Comparison of ENCODE assay signal across 20 cellular contexts in genomic region chr16:23223368-23223767, GRCh38. TPM values are rescaled to one million over a fixed set of nuclear protein-coding genes. Genes with fewer than 3 reads are reported as not detected.
DNase-seq lines count a peak whose midpoint lies in the region; ATAC-seq, FAIRE-seq and TF ChIP-seq lines count a peak whose summit lies in the region.
"Had no signal": no experiment of that assay in that cellular context is flagged by ENCODE, and none has a peak within 500 bp of the region (broad histone marks: within the 10 kb centered on the region; RNA-seq: fewer than 3 reads in every experiment).

No MANE protein-coding gene starts in this region.

- H2BK15ac ChIP-seq in IMR-90 (ENCODE audit: low read depth, low read length): no peak overlapping the region
- H2BK15ac ChIP-seq in H1 (ENCODE audit: low read length): no peak overlapping the region

- TF ChIP-seq POLR2A in IMR-90 (IDR thresholded peaks at IDR 0.05; ENCODE audit: low read depth, low read length): no peak
- TF ChIP-seq POLR2A in H1 (IDR thresholded peaks at IDR 0.05; ENCODE audit: control extremely low read depth in 1 of 2, low read depth in 2 of 2, low read length in 2 of 2): no peak

- no peaks in the 10 kb centered on the region for H3K4me1 ChIP-seq in IMR-90 (ENCODE audit: control insufficient read depth, insufficient read depth, low read length)
- H3K4me1 ChIP-seq in H1 (replicated peaks in 1 of 4; ENCODE audit: control insufficient read depth in 3 of 4, insufficient read depth in 4 of 4, low read length in 3 of 4): peaks cover 0 to 10% (median 8%) of the 10 kb centered on the region in 4 experiments; a peak in 5 of 7 replicates
- H3K4me1 ChIP-seq: BE2C had no signal

- no peaks in the 10 kb centered on the region for H3K27me3 ChIP-seq in IMR-90 (ENCODE audit: control insufficient read depth, insufficient read depth, low read length)
- H3K27me3 ChIP-seq in H1 (replicated peaks in 1 of 4; ENCODE audit: control insufficient read depth in 3 of 4, extremely low read depth in 1 of 4, insufficient read depth in 3 of 4, low read length in 3 of 4): no peaks in the 10 kb centered on the region
- H3K27me3 ChIP-seq: BE2C had no signal

- H3K14ac ChIP-seq in IMR-90 (replicated peaks; ENCODE audit: low read depth, low read length) (no peak overlapping the region), H1 (ENCODE audit: insufficient read length) (no peak overlapping the region)

- H3K27ac ChIP-seq in IMR-90 (ENCODE audit: insufficient read depth, low read length) (no peak overlapping the region), H1 (ENCODE audit: low read depth, low read length) (no peak overlapping the region)

- DNase-seq in IMR-90 (no peak), NCI-H2171 (lab: John Stamatoyannopoulos, UW) (peak; percentile 90), H1 (ENCODE audit: low read depth in 1 of 2, low spot score in 2 of 2) (no peak), iPS-NIHi11 (ENCODE audit: low spot score) (no peak), mesenteric fat pad (ENCODE audit: low spot score) (no peak)
- DNase-seq: BE2C; CD8-positive, alpha-beta memory T cell; DND-41; H7; HFFc6; NCI-H1048; NCI-H1436; NCI-H187; NCI-H774; T-helper 2 cell had no signal

- BruUV-seq in IMR-90 (replicated peaks; lab: Mats Ljungman, UMichigan): no TSS peak

- dilution Hi-C loops in IMR-90 (cut with HindIII; ENCODE audit: low sequenced_read_pairs, unreplicated experiment): no loop called here

- H2BK12ac ChIP-seq in H1 (ENCODE audit: low read depth, low read length): peak overlapping the region; percentile 94

- intact Hi-C loops in IMR-90 (cut with micrococcal nuclease): no loop called here

- H3K9me3 ChIP-seq in IMR-90 (ENCODE audit: control insufficient read depth, insufficient read depth, low read length) (no peaks in the 10 kb centered on the region), H1 (ENCODE audit: insufficient read depth in 2 of 2, low read depth in 1 of 2, low read length in 1 of 2) (no peaks in the 10 kb centered on the region)
- H3K9me3 ChIP-seq: BE2C had no signal

- WGBS in IMR-90 (ENCODE audit: extremely low coverage in 2 of 2, insufficient read length in 1 of 2), 2 experiments: no CpG with 5 or more reads among the region's 8 CpGs
- WGBS in H1 (ENCODE audit: extremely low coverage in 1 of 2, insufficient coverage in 1 of 2, insufficient read length in 1 of 2, insufficient replicate concordance in 2 of 2, low coverage in 1 of 2, low lambda C conversion rate in 2 of 2, missing lambda C conversion rate in 1 of 2), 2 experiments: 72% methylated on average over 8 of the region's 8 CpGs; no CpG with 5 or more reads in 1 of the 2 experiments

- in situ Hi-C loops in IMR-90 (cut with MboI; ENCODE audit: low sequenced_read_pairs): no loop called here

- no peak overlapping the region for H3K4me3 ChIP-seq in IMR-90 (ENCODE audit: insufficient read depth, low read depth, low read length)
- no peak overlapping the region for H3K4me3 ChIP-seq in H1 (ENCODE audit: extremely low read depth in 1 of 4, insufficient read depth in 2 of 4, low read depth in 3 of 4, low read length in 4 of 4)

- ATAC-seq in IMR-90 (ENCODE audit: low read depth): no peak
- no peak for ATAC-seq in HG03139 (IDR thresholded peaks at IDR 0.05; ENCODE audit: unreplicated experiment)
- ATAC-seq in GM21723 (IDR thresholded peaks at IDR 0.05; ENCODE audit: unreplicated experiment): no peak
- ATAC-seq: SK-N-SH treated with all-trans-retinoic acid at 6 μM for 48 hours had no signal

- H4K20me1 ChIP-seq in IMR-90 (ENCODE audit: insufficient read depth, low read length) (no peaks in the 10 kb centered on the region), H1 (replicated peaks in 1 of 2; ENCODE audit: control insufficient read depth in 1 of 2, insufficient read depth in 2 of 2, low read length in 2 of 2) (peaks cover 0 to 3% of the 10 kb centered on the region in 2 experiments)

- no peak for TF ChIP-seq EP300 in H1 (IDR thresholded peaks at IDR 0.05; ENCODE audit: borderline replicate concordance in 1 of 2, low read depth in 2 of 2, low read length in 2 of 2)

- H3K9ac ChIP-seq in IMR-90 (ENCODE audit: low read depth, low read length) (no peak overlapping the region), H1 (replicated peaks in 1 of 4; ENCODE audit: extremely low read depth in 1 of 4, low read depth in 3 of 4, low read length in 3 of 4) (no peak overlapping the region)

- no peak for TF ChIP-seq RAD21 in IMR-90 (IDR thresholded peaks at IDR 0.05; ENCODE audit: low read length)
- TF ChIP-seq RAD21 in H1 (IDR thresholded peaks at IDR 0.05 in 1 of 2, conservative IDR thresholded peaks at IDR 0.05 in 1 of 2; ENCODE audit: low read depth in 2 of 2, low read length in 2 of 2): no peak

- peaks cover 8% of the 10 kb centered on the region; the same call in 1 of the 2 replicates for H3K23me2 ChIP-seq in H1 (ENCODE audit: low read depth, low read length)

- TF ChIP-seq CTCF in IMR-90 (conservative IDR thresholded peaks at IDR 0.05; ENCODE audit: low read depth, low read length): no peak
- TF ChIP-seq CTCF in H1 (IDR thresholded peaks at IDR 0.05; ENCODE audit: control extremely low read depth in 1 of 3, insufficient read depth in 1 of 3, low read depth in 1 of 3, low read length in 3 of 3): no peak

- H3K18ac ChIP-seq in IMR-90 (ENCODE audit: low read depth, low read length) (no peak overlapping the region), H1 (ENCODE audit: extremely low read depth, low read length) (peak overlapping the region; percentile 13)

- H3K4ac ChIP-seq in IMR-90 (ENCODE audit: low read depth, low read length) (no peak overlapping the region), H1 (replicated peaks; ENCODE audit: insufficient read length, low read depth, low read length) (no peak overlapping the region)

- H4K5ac ChIP-seq in IMR-90 (ENCODE audit: low read depth, low read length): no peak overlapping the region
- peak overlapping the region; percentile 34 for H4K5ac ChIP-seq in H1 (ENCODE audit: insufficient read length, low read depth, low read length)

- H2AK5ac ChIP-seq in IMR-90 (ENCODE audit: low read depth, low read length) (no peak overlapping the region), H1 (ENCODE audit: low read depth, low read length) (no peak overlapping the region)

- H3K9me1 ChIP-seq in IMR-90 (ENCODE audit: insufficient read depth, low read length): no peaks in the 10 kb centered on the region

- no peak for FAIRE-seq in H1 (lab: Jason Lieb, UNC)
- FAIRE-seq: GM12892 had no signal

- H4K8ac ChIP-seq in IMR-90 (ENCODE audit: low read depth in 2 of 2, low read length in 2 of 2): no peak overlapping the region
- peak overlapping the region; percentile 45; the same call in 1 of the 2 replicates for H4K8ac ChIP-seq in H1 (ENCODE audit: extremely low read depth, insufficient read depth, low read length)

- H3K56ac ChIP-seq in IMR-90 (ENCODE audit: extremely low read depth, insufficient read depth, low read length): no peak overlapping the region
- H3K56ac ChIP-seq in H1 (replicated peaks; ENCODE audit: insufficient read length, low read depth, low read length): no peak overlapping the region

- no peaks in the 10 kb centered on the region for H3K36me3 ChIP-seq in IMR-90 (ENCODE audit: control insufficient read depth, insufficient read depth, low read length)
- H3K36me3 ChIP-seq in H1 (ENCODE audit: control insufficient read depth in 2 of 4, insufficient read depth in 4 of 4, low read length in 3 of 4): no peaks in the 10 kb centered on the region
- H3K36me3 ChIP-seq: BE2C had no signal

- no peak overlapping the region for H2BK20ac ChIP-seq in IMR-90 (ENCODE audit: low read depth, low read length)
- peak overlapping the region; percentile 86; the same call in 1 of the 2 replicates for H2BK20ac ChIP-seq in H1 (ENCODE audit: low read length)

- H2AFZ ChIP-seq in IMR-90 (replicated peaks; ENCODE audit: low read length, poor library complexity) (no peak overlapping the region), H1 (ENCODE audit: low read length) (no peak overlapping the region)

- H2BK5ac ChIP-seq in IMR-90 (ENCODE audit: low read depth, low read length, poor library complexity, severe bottlenecking) (no peak overlapping the region), H1 (ENCODE audit: low read depth, low read length) (peak overlapping the region; percentile 85)

- H3K79me1 ChIP-seq in IMR-90 (ENCODE audit: low read depth in 1 of 2, low read length in 2 of 2) (no peaks in the 10 kb centered on the region), H1 (ENCODE audit: low read depth, low read length) (no peaks in the 10 kb centered on the region)

- POLR2A ChIA-PET in IMR-90 (lab: Charles Lee; ENCODE audit: unreplicated experiment) (no interaction called here), H1 (lab: Charles Lee; ENCODE audit: partially characterized antibody) (no interaction called here)

- H4K91ac ChIP-seq in IMR-90 (ENCODE audit: insufficient read depth, low read depth, low read length) (no peak overlapping the region), H1 (replicated peaks; ENCODE audit: insufficient read length, low read length) (peak overlapping the region; percentile 78)

- H3K79me2 ChIP-seq in H1 (ENCODE audit: control insufficient read depth in 1 of 2, insufficient read depth in 2 of 2, low read length in 2 of 2): no peaks in the 10 kb centered on the region

- H3K4me2 ChIP-seq in IMR-90 (ENCODE audit: low read depth, low read length) (no peak overlapping the region), H1 (ENCODE audit: insufficient read depth in 1 of 2, low read depth in 2 of 2, low read length in 2 of 2) (peak overlapping the region in 1 of 2 experiments; percentile 14; a peak in 1 of 4 replicates)

- H3K23ac ChIP-seq in IMR-90 (ENCODE audit: low read depth, low read length) (no peak overlapping the region), H1 (ENCODE audit: insufficient read length) (no peak overlapping the region)

- H2BK120ac ChIP-seq in IMR-90 (ENCODE audit: low read depth, low read length) (no peak overlapping the region), H1 (replicated peaks; ENCODE audit: low read depth, low read length) (no peak overlapping the region)

- peak overlapping the region; percentile 34 for H2AK9ac ChIP-seq in IMR-90 (replicated peaks; ENCODE audit: low read depth, low read length, poor library complexity)

- CTCF ChIA-PET in IMR-90 (lab: Yijun Ruan, JAX) (no interaction called here), H1 (lab: Charles Lee; ENCODE audit: partially characterized antibody) (interaction anchor here (1.1 to 2.5 kb wide), 5 partner anchors 10 to 42 kb away, joined by 3 to 13 read pairs (median 6); no protein-coding TSS in a partner anchor)

RNA-seq across cellular contexts. Expression of gene SCNN1G, which starts 40.8 kb away (rescaled TPM):
- total RNA-seq in IMR-90 (2012; rRNA removed) (not detected in 2 replicates), mesenteric fat pad (not detected)
- polyA plus RNA-seq in IMR-90 (2012; rRNA removed) (not detected in 2 replicates), H1 (2011; rRNA removed) (0.73 and 1.9 TPM in 2 replicates)
- not detected in 2 replicates for polyA plus RNA-seq in IMR-90 (2012; cell fraction: cytosol; rRNA removed)
- not detected in 2 replicates for polyA plus RNA-seq in IMR-90 (2012; cell fraction: nucleus; rRNA removed; ENCODE audit: low replicate concordance)
- 0.99 and 1.1 TPM in 2 replicates for total RNA-seq in H1 (2021; fragmentation: NEBNext Ultra II Directional; extraction: Animal tissue kit (Norgen Biotek cat#: 25700))
- 1.0 TPM for polyA plus RNA-seq in H1 (2011; cell fraction: cytosol; rRNA removed)
- 1.3 TPM for polyA plus RNA-seq in H1 (2011; cell fraction: nucleus; rRNA removed)
- polyA plus RNA-seq in H1 (2012, experiment 1 of 2): 1.1 to 1.7 TPM (median 1.4 TPM) in 4 replicates
- polyA plus RNA-seq in H1 (2012, experiment 2 of 2): 0.73 TPM
- 0.41 TPM for polyA plus RNA-seq in H1 (2013, experiment 1 of 2)
- 0.33 TPM for polyA plus RNA-seq in H1 (2013, experiment 2 of 2)
- 1.7 and 2.0 TPM in 2 replicates for polyA minus RNA-seq in H1 (2011; rRNA and poly(A)+ RNA removed)
- polyA minus RNA-seq in H1 (2011; cell fraction: cytosol; rRNA and poly(A)+ RNA removed): 1.2 TPM
- polyA minus RNA-seq in H1 (2011; cell fraction: nucleus; rRNA and poly(A)+ RNA removed): 1.1 TPM
- total RNA-seq: CD8-positive, alpha-beta memory T cell; HFFc6 had no signal
- polyA plus RNA-seq: CD14-positive monocyte; CD8-positive, alpha-beta memory T cell had no signal
